In the genomic region with DNA sequence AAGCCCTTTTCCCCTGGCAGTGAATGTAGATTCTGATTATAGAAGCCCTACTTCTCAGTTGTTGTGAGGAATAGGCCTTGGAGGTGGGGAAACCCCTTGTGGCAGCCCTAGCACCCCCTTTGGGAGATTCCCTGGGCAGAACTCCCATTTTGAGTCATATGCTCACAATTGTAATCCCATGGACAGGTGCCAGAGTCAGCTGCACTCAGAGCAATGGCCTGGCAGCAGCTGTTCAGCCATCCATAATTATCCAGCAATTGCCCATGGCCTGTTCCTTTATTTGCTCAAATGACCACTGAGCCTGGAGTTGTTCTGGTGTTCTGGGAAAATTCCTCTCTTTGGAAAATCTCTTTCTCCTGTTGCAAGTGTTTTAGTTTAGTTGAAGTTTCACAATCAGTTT, we compare ENCODE assay signal across 8 cellular contexts.
DNase-seq lines count a peak whose midpoint lies in the region; ATAC-seq and TF ChIP-seq lines count a peak whose summit lies in the region.

No MANE protein-coding gene starts in this region.

- H3K4me1 ChIP-seq in left lung: no peaks in the 10 kb centered on the region
- peaks cover 9% of the 10 kb centered on the region for H3K4me1 ChIP-seq in testis

- H3K9me3 ChIP-seq in left lung: no peaks in the 10 kb centered on the region
- no peaks in the 10 kb centered on the region for H3K9me3 ChIP-seq in testis

- TF ChIP-seq CTCF in left lung (IDR thresholded peaks at IDR 0.05) (no peak), testis (IDR thresholded peaks at IDR 0.05) (no peak), GM13976 (IDR thresholded peaks at IDR 0.05; ENCODE audit: borderline replicate concordance, control extremely low read depth, extremely low read depth, insufficient read depth, missing control alignments) (no peak)

- in situ Hi-C loops in GM13976 (cut with MboI; ENCODE audit: low sequenced_read_pairs, unreplicated experiment): no loop called here

- intact Hi-C loops in left lung (cut with DNase I): no loop called here
- intact Hi-C loops in testis (cut with DNase I; ENCODE audit: low total_unique reads): no loop called here

- H3K27me3 ChIP-seq in left lung (no peaks in the 10 kb centered on the region), testis (no peaks in the 10 kb centered on the region)

- H3K4me3 ChIP-seq in left lung (no peak overlapping the region), testis (no peak overlapping the region)

- peak overlapping the region; percentile 69 for H3K27ac ChIP-seq in caudate nucleus (ENCODE audit: low read depth, low read length)
- peak overlapping the region in 1 of 2 donors; percentile 28 for H3K27ac ChIP-seq in left lung
- peak overlapping the region in 1 of 2 donors; percentile 56 for H3K27ac ChIP-seq in testis

- peak; percentile 74 for ATAC-seq in left lung

- TF ChIP-seq POLR2A in testis (IDR thresholded peaks at IDR 0.05): no peak

- DNase-seq in ELR (ENCODE audit: low read depth) (peak; percentile 73), NCI-H146 treated with DMSO at 0.1 percent for 48 hours (lab: John Stamatoyannopoulos, UW; ENCODE audit: unreplicated experiment) (peak; percentile 88), caudate nucleus (lab: John Stamatoyannopoulos, UW) (peak in 60 of 61 donors; percentile 7 to 94 (median 75)), left lung (peak in 1 of 2 donors; percentile 36), testis (peak; percentile 77), cortex of kidney (lab: John Stamatoyannopoulos, UW) (no peak), GM13976 (ENCODE audit: low spot score) (no peak)
- DNase-seq in activated CD4-positive, CD25-positive, alpha-beta regulatory T cell treated with anti-CD3 and anti-CD28 coated beads, Interleukin-2, amount 50 U/mL, for 72 hours: no peak

- H3K36me3 ChIP-seq in left lung: peaks cover 0 to 23% of the 10 kb centered on the region in 2 donors
- no peaks in the 10 kb centered on the region for H3K36me3 ChIP-seq in testis (ENCODE audit: low read depth, missing control alignments)

Comparison
In these comparisons a context has a peak if more than half of its experiments do, and no peak if none do; other contexts are left out.
1. DNase-seq: peak in ELR (single experiment), NCI-H146 treated with DMSO at 0.1 percent for 48 hours (single experiment), caudate nucleus (60 of 61) and testis (single experiment); none in cortex of kidney (single experiment), GM13976 (single experiment) and activated CD4-positive, CD25-positive, alpha-beta regulatory T cell treated with anti-CD3 and anti-CD28 coated beads, Interleukin-2, amount 50 U/mL, for 72 hours (single experiment).